8 cellular contexts compared by ENCODE assay signal in the genomic region with DNA sequence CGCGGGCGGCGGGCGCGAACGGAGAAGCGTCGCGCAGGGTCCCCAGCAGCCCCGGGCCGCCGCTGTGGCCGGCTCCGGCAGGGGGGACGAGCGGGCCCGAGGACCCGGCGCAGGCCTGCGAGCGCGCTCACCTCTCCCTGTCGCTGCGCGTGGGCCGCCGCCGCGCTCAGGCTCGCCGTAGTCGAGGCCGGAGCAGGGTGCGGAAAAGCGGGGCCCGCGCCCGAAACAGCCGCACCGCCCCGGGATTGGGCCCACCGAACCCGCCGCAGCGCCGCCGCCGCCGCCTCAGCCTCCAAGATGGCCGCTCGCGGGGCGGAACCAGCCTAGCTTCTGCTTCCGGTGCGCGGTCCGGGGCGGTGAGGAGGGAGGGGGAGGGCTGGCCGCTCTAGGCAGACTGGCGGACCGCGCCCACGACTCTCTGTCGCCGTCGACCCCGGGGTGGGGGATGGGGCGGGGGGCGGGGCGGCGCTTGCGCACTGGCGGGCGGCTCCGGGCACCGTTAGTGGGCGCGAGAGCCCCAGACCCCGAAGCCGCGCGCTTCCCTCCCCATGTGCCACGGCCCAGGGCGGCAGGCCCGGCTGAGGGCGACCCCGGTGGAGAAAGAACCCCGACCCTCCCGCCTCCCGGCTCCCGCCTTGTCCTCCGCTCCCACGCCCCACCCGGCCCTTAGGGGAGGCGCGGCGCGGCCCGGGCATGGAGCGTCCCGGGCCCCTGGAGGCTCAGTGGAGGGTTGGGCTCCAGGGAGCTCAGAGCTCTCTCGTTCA. TPM values are rescaled to one million over a fixed set of nuclear protein-coding genes. Genes with fewer than 3 reads are reported as not detected.
DNase-seq lines count a peak whose midpoint lies in the region; ATAC-seq, FAIRE-seq and TF ChIP-seq lines count a peak whose summit lies in the region.

A gene (minus strand): TSS at position 320 of the 764 bp plus-strand sequence. CDS start 5,862 bp downstream, outside the sequence.

- no peak for FAIRE-seq in HepG2 (lab: Jason Lieb, UNC)

- no peaks in the 10 kb centered on the region for H3K9me3 ChIP-seq in HepG2 (ENCODE audit: low read length)

- peak in 1 of 2 experiments; percentile 47; a peak in 2 of 4 replicates for TF ChIP-seq POLR2A in HepG2 (IDR thresholded peaks at IDR 0.05; ENCODE audit: insufficient read depth in 1 of 2, low read depth in 2 of 2, low read length in 2 of 2)

- POLR2A ChIA-PET in HepG2 (lab: Yijun Ruan, JAX): interaction anchor here (0.6 to 2.2 kb wide), 14 partner anchors 8 to 272 kb away, joined by 3 to 11 read pairs (median 4); a partner anchor contains a TSS

- H3K79me2 ChIP-seq in HepG2 (ENCODE audit: insufficient read depth, low read length): peaks cover 38% of the 10 kb centered on the region

- peaks cover 21% of the 10 kb centered on the region; the same call in 1 of the 2 replicates for H4K20me1 ChIP-seq in HepG2 (ENCODE audit: insufficient read depth, low read length)

- no TSS peak for BruUV-seq in HepG2 (replicated peaks; lab: Mats Ljungman, UMichigan)

- DNase-seq in AG08396 (ENCODE audit: low spot score) (peak; percentile 99), NCI-H748 treated with DMSO at 0.1 percent for 48 hours (lab: John Stamatoyannopoulos, UW) (peak; percentile 50), HepG2 (ENCODE audit: low spot score) (peak; percentile 77)
- DNase-seq in activated CD4-positive, alpha-beta T cell treated with anti-CD3 and anti-CD28 coated beads, Interleukin-2, amount 50 U/mL, for 24 hours (ENCODE audit: low read depth in 1 of 2, low spot score in 1 of 2): peak; percentile 84 to 92
- DNase-seq in stimulated activated CD4-positive, alpha-beta T cell treated with anti-CD3 and anti-CD28 coated beads, Interleukin-2, amount 100 ng/mL, for 48 hours: peak; percentile 87 to 93

- peak; percentile 39; the same call in 1 of the 2 replicates for TF ChIP-seq RAD21 in HepG2 (CRISPR knock-in tag; IDR thresholded peaks at IDR 0.05)

- peaks cover 54% of the 10 kb centered on the region for H3K4me1 ChIP-seq in HepG2 (ENCODE audit: insufficient read depth, low read length)

- H3K27ac Mint-ChIP-seq in dendritic cell treated with granulocyte-macrophage colony-stimulating factor and Interleukin-4, amounts not matched to agents 40 ng/mL and 50 ng/mL, for 4 days: peak within 1 kb of the TSS; percentile 84

- TF ChIP-seq CTCF in HepG2 (CRISPR knock-in tag; IDR thresholded peaks at IDR 0.05): peak; percentile 32; the same call in 1 of the 2 replicates

- peak within 1 kb of the TSS; percentile 64 for H3K27ac ChIP-seq in HepG2 (ENCODE audit: extremely low read length, insufficient read depth, low read length)

- H3K4me1 Mint-ChIP-seq in dendritic cell treated with granulocyte-macrophage colony-stimulating factor and Interleukin-4, amounts not matched to agents 40 ng/mL and 50 ng/mL, for 4 days (ENCODE audit: low read depth): peaks cover 44% of the 10 kb centered on the region

- peak within 1 kb of the TSS; percentile 94 for H3K9ac ChIP-seq in HepG2 (ENCODE audit: insufficient read depth, low read depth, low read length)

- CTCF ChIA-PET in HepG2 (lab: Yijun Ruan, JAX; ENCODE audit: low intra/inter-chr PET ratio, low total read pairs): no interaction called here

- in situ Hi-C loops in HepG2 (cut with HindIII; ENCODE audit: extremely low pct_ligation_motif_present, low pct_unique_long_range_greater_than_20kb): no loop called here

- no peaks in the 10 kb centered on the region for H3K9me3 Mint-ChIP-seq in dendritic cell treated with granulocyte-macrophage colony-stimulating factor and Interleukin-4, amounts not matched to agents 40 ng/mL and 50 ng/mL, for 4 days

- H3K4me2 ChIP-seq in HepG2 (ENCODE audit: low read depth, low read length): peak within 1 kb of the TSS; percentile 94

- no peaks in the 10 kb centered on the region; a peak in 1 of 5 replicates for H3K27me3 ChIP-seq in HepG2 (ENCODE audit: control insufficient read depth in 1 of 2, insufficient read depth in 2 of 2, low read length in 2 of 2)

- TF ChIP-seq EP300 in HepG2 (IDR thresholded peaks at IDR 0.05; ENCODE audit: low read depth in 2 of 2, low read length in 2 of 2): 0 out of 4 replicates have a peak, but pooled peaks of 1 of the 2 experiments have one; percentile 17
- no peak for TF ChIP-seq EP300 in HepG2 (CRISPR knock-in tag; IDR thresholded peaks at IDR 0.05; ENCODE audit: borderline replicate concordance)

- H3K4me3 Mint-ChIP-seq in dendritic cell treated with granulocyte-macrophage colony-stimulating factor and Interleukin-4, amounts not matched to agents 40 ng/mL and 50 ng/mL, for 4 days: peak within 1 kb of the TSS; percentile 86

- peaks cover 4 to 10% of the 10 kb centered on the region in 2 experiments; a peak in 2 of 5 replicates for H3K36me3 ChIP-seq in HepG2 (replicated peaks in 1 of 2; ENCODE audit: control insufficient read depth in 1 of 2, insufficient read depth in 2 of 2, low read length in 2 of 2)

- no peaks in the 10 kb centered on the region for H3K27me3 Mint-ChIP-seq in dendritic cell treated with granulocyte-macrophage colony-stimulating factor and Interleukin-4, amounts not matched to agents 40 ng/mL and 50 ng/mL, for 4 days

- ATAC-seq in GM19025 (IDR thresholded peaks at IDR 0.05; ENCODE audit: low read depth, unreplicated experiment): peak; percentile 93
- ATAC-seq in HG03432 (IDR thresholded peaks at IDR 0.05; ENCODE audit: unreplicated experiment): peak; percentile 74
- ATAC-seq in HepG2: peak; percentile 85

- 0% methylated on average over 1 of the region's 103 CpGs for WGBS in HepG2 (ENCODE audit: low lambda C conversion rate)

- intact Hi-C loops in dendritic cell treated with granulocyte-macrophage colony-stimulating factor and Interleukin-4, amounts not matched to agents 40 ng/mL and 50 ng/mL, for 4 days (cut with micrococcal nuclease): no loop called here
- intact Hi-C loops in HepG2 (cut with micrococcal nuclease; ENCODE audit: unreplicated experiment): no loop called here

- peaks cover 48% of the 10 kb centered on the region for H3K36me3 Mint-ChIP-seq in dendritic cell treated with granulocyte-macrophage colony-stimulating factor and Interleukin-4, amounts not matched to agents 40 ng/mL and 50 ng/mL, for 4 days (ENCODE audit: low read depth)

- peak within 1 kb of the TSS; percentile 76 to 89 (median 82) for H3K4me3 ChIP-seq in HepG2 (replicated peaks in 1 of 3; ENCODE audit: insufficient read depth in 1 of 3, low read depth in 2 of 3, low read length in 3 of 3)

- H2AFZ ChIP-seq in HepG2 (ENCODE audit: low read length): no peak within 1 kb of the TSS

TF ChIP-seq in HepG2, 621 proteins besides CTCF, POLR2A, EP300 and RAD21 (continues in another document):
- TF ChIP-seq, protein P1, sequence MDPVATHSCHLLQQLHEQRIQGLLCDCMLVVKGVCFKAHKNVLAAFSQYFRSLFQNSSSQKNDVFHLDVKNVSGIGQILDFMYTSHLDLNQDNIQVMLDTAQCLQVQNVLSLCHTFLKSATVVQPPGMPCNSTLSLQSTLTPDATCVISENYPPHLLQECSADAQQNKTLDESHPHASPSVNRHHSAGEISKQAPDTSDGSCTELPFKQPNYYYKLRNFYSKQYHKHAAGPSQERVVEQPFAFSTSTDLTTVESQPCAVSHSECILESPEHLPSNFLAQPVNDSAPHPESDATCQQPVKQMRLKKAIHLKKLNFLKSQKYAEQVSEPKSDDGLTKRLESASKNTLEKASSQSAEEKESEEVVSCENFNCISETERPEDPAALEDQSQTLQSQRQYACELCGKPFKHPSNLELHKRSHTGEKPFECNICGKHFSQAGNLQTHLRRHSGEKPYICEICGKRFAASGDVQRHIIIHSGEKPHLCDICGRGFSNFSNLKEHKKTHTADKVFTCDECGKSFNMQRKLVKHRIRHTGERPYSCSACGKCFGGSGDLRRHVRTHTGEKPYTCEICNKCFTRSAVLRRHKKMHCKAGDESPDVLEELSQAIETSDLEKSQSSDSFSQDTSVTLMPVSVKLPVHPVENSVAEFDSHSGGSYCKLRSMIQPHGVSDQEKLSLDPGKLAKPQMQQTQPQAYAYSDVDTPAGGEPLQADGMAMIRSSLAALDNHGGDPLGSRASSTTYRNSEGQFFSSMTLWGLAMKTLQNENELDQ (CRISPR knock-in tag; IDR thresholded peaks at IDR 0.05; ENCODE audit: borderline replicate concordance): no peak
- TF ChIP-seq SIN3A (IDR thresholded peaks at IDR 0.05; ENCODE audit: borderline replicate concordance, low read depth, low read length) (peak; percentile 75; the same call in 1 of the 2 replicates), THAP11 (CRISPR knock-in tag; IDR thresholded peaks at IDR 0.05) (peak; percentile 93), ZNF703 (CRISPR knock-in tag; IDR thresholded peaks at IDR 0.05; ENCODE audit: borderline replicate concordance) (no peak), ZSCAN20 (CRISPR knock-in tag; IDR thresholded peaks at IDR 0.05; ENCODE audit: borderline replicate concordance) (no peak; the same call in 1 of the 2 replicates), ZSCAN22 (CRISPR knock-in tag; IDR thresholded peaks at IDR 0.05) (no peak)

RNA-seq across cellular contexts. Expression of the gene that starts here (rescaled TPM):
- 22.1 and 29.4 TPM in 2 replicates for total RNA-seq in HepG2 (2016; rRNA removed; fragmentation: Illumina TruSeq; extraction: Trizol)
- 19.3 and 24.9 TPM in 2 replicates for total RNA-seq in HepG2 (2016; cell fraction: cytosol; rRNA removed; fragmentation: Illumina TruSeq; extraction: Trizol; ENCODE audit: low read depth)
- total RNA-seq in HepG2 (2016; cell fraction: insoluble cytoplasmic fraction; rRNA removed; fragmentation: Illumina TruSeq; extraction: Trizol): 21.8 and 31.9 TPM in 2 replicates
- 32.2 and 38.5 TPM in 2 replicates for total RNA-seq in HepG2 (2016; cell fraction: membrane; rRNA removed; fragmentation: Illumina TruSeq; extraction: Trizol)
- total RNA-seq in HepG2 (2016; cell fraction: nucleus; rRNA removed; fragmentation: Illumina TruSeq; extraction: Trizol): 23.9 and 27.0 TPM in 2 replicates
- 25.4 and 28.8 TPM in 2 replicates for polyA plus RNA-seq in HepG2 (2011; rRNA removed)
- polyA plus RNA-seq in HepG2 (2011; cell fraction: cytosol; rRNA removed): 25.8 and 32.1 TPM in 2 replicates
- 48.5 and 56.3 TPM in 2 replicates for polyA plus RNA-seq in HepG2 (2011; cell fraction: nucleus; rRNA removed)
- polyA plus RNA-seq in HepG2 (2012): 31.0 and 32.3 TPM in 2 replicates
- 26.4 and 36.1 TPM in 2 replicates for polyA plus RNA-seq in HepG2 (2016; cell fraction: cytosol; fragmentation: Illumina TruSeq; extraction: Trizol; ENCODE audit: low read depth)
- 38.0 and 48.6 TPM in 2 replicates for polyA plus RNA-seq in HepG2 (2016; cell fraction: insoluble cytoplasmic fraction; fragmentation: Illumina TruSeq; extraction: Trizol; ENCODE audit: low read depth)
- polyA plus RNA-seq in HepG2 (2016; cell fraction: membrane; fragmentation: Illumina TruSeq; extraction: Trizol; ENCODE audit: low read depth): 40.9 and 46.8 TPM in 2 replicates
- polyA plus RNA-seq in HepG2 (2016; cell fraction: nucleus; fragmentation: Illumina TruSeq; extraction: Trizol; ENCODE audit: insufficient read depth, low read depth): 70.6 and 77.2 TPM in 2 replicates
- polyA minus RNA-seq in HepG2 (2011; rRNA and poly(A)+ RNA removed; ENCODE audit: low replicate concordance): 19.8 and 25.0 TPM in 2 replicates
- polyA minus RNA-seq in HepG2 (2011; cell fraction: cytosol; rRNA and poly(A)+ RNA removed): 15.5 and 16.0 TPM in 2 replicates
- 18.6 and 26.4 TPM in 2 replicates for polyA minus RNA-seq in HepG2 (2011; cell fraction: nucleus; rRNA and poly(A)+ RNA removed)

Comparison
In these comparisons a context has a peak if more than half of its experiments do, and no peak if none do; other contexts are left out.
1. Peak in every context shown above with its lines: DNase-seq, ATAC-seq, H3K4me3 ChIP-seq and H3K27ac ChIP-seq.